In the genomic region with DNA sequence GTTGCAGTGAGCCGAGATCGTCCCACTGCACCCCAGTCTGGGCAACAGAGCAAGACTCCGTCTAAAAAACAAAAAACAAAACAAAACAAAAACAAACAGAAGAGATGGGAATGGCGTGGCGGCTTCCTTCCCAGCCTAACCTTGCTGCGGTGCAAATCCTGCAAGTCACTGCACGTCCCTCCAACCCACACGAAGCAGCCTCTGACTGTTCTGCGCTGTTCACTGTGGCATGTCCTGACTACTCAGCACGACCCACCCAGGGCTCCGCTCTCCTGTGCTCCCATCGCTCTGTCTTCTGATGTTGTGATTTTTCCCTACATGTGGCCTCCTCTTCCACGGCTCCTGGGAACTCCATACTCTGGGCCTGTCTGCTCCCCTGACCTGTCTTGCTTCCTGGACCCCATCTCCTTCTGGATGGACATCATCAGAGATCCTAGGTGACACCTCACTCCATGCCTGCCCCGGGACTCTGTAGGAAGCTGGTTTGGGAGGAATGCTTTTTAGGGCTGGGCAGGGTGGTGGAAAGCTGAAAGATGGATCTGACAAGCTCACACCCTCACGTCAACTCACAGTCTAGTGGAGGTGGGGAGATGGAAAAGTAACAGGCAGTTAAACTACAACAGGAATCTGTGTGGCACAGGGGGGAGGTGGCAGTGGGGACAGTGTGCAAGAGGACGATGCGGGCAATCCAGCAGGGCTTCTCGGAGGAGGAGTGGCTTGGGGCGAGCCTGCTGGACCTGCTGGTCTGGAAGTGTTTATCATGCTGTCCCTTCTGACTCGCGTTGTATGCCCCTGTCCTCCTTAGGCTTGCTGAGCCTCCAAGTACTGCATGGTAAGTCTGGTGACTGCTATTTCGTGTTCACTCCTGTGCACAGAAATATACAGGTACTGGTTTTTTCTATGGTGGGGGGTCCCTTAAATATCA, we compare ENCODE assay signal across 21 cellular contexts. TPM values are rescaled to one million over a fixed set of nuclear protein-coding genes. Genes with fewer than 3 reads are reported as not detected.
DNase-seq lines count a peak whose midpoint lies in the region; ATAC-seq and TF ChIP-seq lines count a peak whose summit lies in the region.
"Had no signal": no experiment of that assay in that cellular context is flagged by ENCODE, and none has a peak within 500 bp of the region (broad histone marks: within the 10 kb centered on the region; RNA-seq: fewer than 3 reads in every experiment).

No MANE protein-coding gene starts in this region.

- no peaks in the 10 kb centered on the region for H3K79me2 ChIP-seq in GM23338 (replicated peaks; ENCODE audit: insufficient read depth)
- no peaks in the 10 kb centered on the region for H3K79me2 ChIP-seq in smooth muscle cell (ENCODE audit: low read depth)

- H3K9me3 Mint-ChIP-seq in GM23338 (peaks cover 4% of the 10 kb centered on the region; the same call in 2 of the 3 replicates), MCF 10A (ENCODE audit: unreplicated experiment) (no peaks in the 10 kb centered on the region)

- H3K27me3 ChIP-seq in GM23338 (ENCODE audit: insufficient read depth), result no peaks in the 10 kb centered on the region
- H3K27me3 ChIP-seq in smooth muscle cell (ENCODE audit: low read depth), result no peaks in the 10 kb centered on the region
- H3K27me3 ChIP-seq in MG63, result no peaks in the 10 kb centered on the region

- BruUV-seq in MCF 10A (replicated peaks; lab: Mats Ljungman, UMichigan), result no TSS peak

- POLR2A ChIA-PET in MCF 10A (lab: Yijun Ruan, JAX), result interaction anchor here (0.6 to 2.6 kb wide), 5 partner anchors 12 to 1067 kb away, joined by 3 to 20 read pairs (median 4); partner anchors contain the start of gene ZSCAN5A

- no peaks in the 10 kb centered on the region for H3K9me3 ChIP-seq in smooth muscle cell (replicated peaks; ENCODE audit: low read depth)
- no peaks in the 10 kb centered on the region for H3K9me3 ChIP-seq in MG63

- no peaks in the 10 kb centered on the region for H3K4me1 Mint-ChIP-seq in GM23338
- H3K4me1 Mint-ChIP-seq in MCF 10A (ENCODE audit: insufficient read depth, unreplicated experiment), result peaks cover 6% of the 10 kb centered on the region

- H3K36me3 Mint-ChIP-seq in GM23338 (ENCODE audit: low read depth), result peaks cover 16% of the 10 kb centered on the region
- peaks cover 30% of the 10 kb centered on the region for H3K36me3 Mint-ChIP-seq in MCF 10A (ENCODE audit: insufficient read depth, unreplicated experiment)

- H3K9ac ChIP-seq in smooth muscle cell (ENCODE audit: low read depth), result no peak overlapping the region

- intact Hi-C loops in MCF 10A (cut with micrococcal nuclease), result no loop called here

- WGBS in smooth muscle cell (ENCODE audit: low lambda C conversion rate), result 90% methylated on average over 22 of the region's 22 CpGs

- H3K4me3 ChIP-seq in GM23338, result no peak overlapping the region
- no peak overlapping the region for H3K4me3 ChIP-seq in smooth muscle cell
- H3K4me3 ChIP-seq in MG63, result no peak overlapping the region
- H3K4me3 ChIP-seq: A549 had no signal

- H3K9me2 ChIP-seq in GM23338 (ENCODE audit: insufficient read depth), result no peaks in the 10 kb centered on the region; the same call in 1 of the 2 replicates

- H4K20me1 ChIP-seq in GM23338 (replicated peaks; ENCODE audit: insufficient read depth) (peaks cover 3% of the 10 kb centered on the region; the same call in 1 of the 2 replicates), smooth muscle cell (ENCODE audit: low read depth) (no peaks in the 10 kb centered on the region)

- H3K27me3 Mint-ChIP-seq in GM23338 (ENCODE audit: insufficient read depth, low read depth, poor library complexity) (peaks cover 10% of the 10 kb centered on the region), MCF 10A (ENCODE audit: insufficient read depth, unreplicated experiment) (no peaks in the 10 kb centered on the region)

- H3K27ac ChIP-seq in GM23338 (ENCODE audit: low read depth) (no peak overlapping the region), smooth muscle cell (ENCODE audit: low read depth) (peak overlapping the region; percentile 44)
- H3K27ac ChIP-seq: A549 had no signal

- no peak overlapping the region for H3K27ac Mint-ChIP-seq in GM23338
- H3K27ac Mint-ChIP-seq in MCF 10A (ENCODE audit: low read depth, unreplicated experiment), result no peak overlapping the region

- TF ChIP-seq CTCF in GM23338 (conservative IDR thresholded peaks at IDR 0.05; ENCODE audit: low read depth in 2 of 2) (no peak), MCF 10A (IDR thresholded peaks at IDR 0.05; ENCODE audit: unreplicated experiment) (no peak), smooth muscle cell (IDR thresholded peaks at IDR 0.05; ENCODE audit: borderline replicate concordance, insufficient read depth, poor library complexity, severe bottlenecking) (no peak)

- ATAC-seq in GM23338, result no peak
- ATAC-seq in esophagus mucosa, result peak; percentile 94
- ATAC-seq: A549, Panc1 had no signal

- H3K4me3 Mint-ChIP-seq in GM23338 (no peak overlapping the region), MCF 10A (ENCODE audit: unreplicated experiment) (peak overlapping the region; percentile 22)

- no peaks in the 10 kb centered on the region for H3K4me1 ChIP-seq in GM23338 (ENCODE audit: insufficient read depth)
- no peaks in the 10 kb centered on the region for H3K4me1 ChIP-seq in smooth muscle cell (ENCODE audit: low read depth)
- H3K4me1 ChIP-seq: A549 had no signal

- H3K36me3 ChIP-seq in GM23338 (ENCODE audit: insufficient read depth), result no peaks in the 10 kb centered on the region
- H3K36me3 ChIP-seq in smooth muscle cell (ENCODE audit: low read depth), result no peaks in the 10 kb centered on the region
- peaks cover 7% of the 10 kb centered on the region for H3K36me3 ChIP-seq in MG63

- H2AFZ ChIP-seq in GM23338 (no peak overlapping the region), smooth muscle cell (ENCODE audit: low read depth) (no peak overlapping the region)

- no peaks in the 10 kb centered on the region for H3F3A ChIP-seq in GM23338 (replicated peaks; ENCODE audit: low read depth)
- no peaks in the 10 kb centered on the region for H3F3A ChIP-seq in smooth muscle cell (ENCODE audit: low read depth)

- CTCF ChIA-PET in MCF 10A (lab: Yijun Ruan, JAX), result interaction anchor here (0.6 to 1.7 kb wide), 5 partner anchors 14 to 1195 kb away, joined by 3 to 15 read pairs (median 3); no protein-coding TSS in a partner anchor

- DNase-seq in GM23338 (ENCODE audit: low spot score) (peak; percentile 5), MCF 10A (ENCODE audit: unreplicated experiment) (peak; percentile 43), smooth muscle cell (lab: John Stamatoyannopoulos, UW; ENCODE audit: unreplicated experiment) (no peak), glomerular visceral epithelial cell (ENCODE audit: extremely low spot score) (no peak), NAMALWA (ENCODE audit: low spot score) (no peak), MG63 (no peak)
- DNase-seq: C1 segment of cervical spinal cord, DMS 273 treated with DMSO at 0.1 percent for 48 hours, GF-D8, GOT3, KG1, NCI-H1092 treated with DMSO at 0.1 percent for 48 hours, NCI-H1694, NCI-H2107, NCI-H2227 treated with DMSO at 0.1 percent for 48 hours, NCI-H524 treated with DMSO at 0.1 percent for 48 hours, Right ventricle myocardium superior had no signal

- no peak overlapping the region for H3K4me2 ChIP-seq in GM23338
- no peak overlapping the region for H3K4me2 ChIP-seq in smooth muscle cell
- H3K4me2 ChIP-seq: A549 had no signal

TF ChIP-seq in GM23338, 12 proteins besides CTCF, POLR2A, EP300 and RAD21:
- TF ChIP-seq CREB1 (CRISPR knock-in tag; IDR thresholded peaks at IDR 0.05; ENCODE audit: low read depth), result no peak
- no peak for TF ChIP-seq ZNF114 (CRISPR knock-in tag; IDR thresholded peaks at IDR 0.05)
- TF ChIP-seq, protein P1, sequence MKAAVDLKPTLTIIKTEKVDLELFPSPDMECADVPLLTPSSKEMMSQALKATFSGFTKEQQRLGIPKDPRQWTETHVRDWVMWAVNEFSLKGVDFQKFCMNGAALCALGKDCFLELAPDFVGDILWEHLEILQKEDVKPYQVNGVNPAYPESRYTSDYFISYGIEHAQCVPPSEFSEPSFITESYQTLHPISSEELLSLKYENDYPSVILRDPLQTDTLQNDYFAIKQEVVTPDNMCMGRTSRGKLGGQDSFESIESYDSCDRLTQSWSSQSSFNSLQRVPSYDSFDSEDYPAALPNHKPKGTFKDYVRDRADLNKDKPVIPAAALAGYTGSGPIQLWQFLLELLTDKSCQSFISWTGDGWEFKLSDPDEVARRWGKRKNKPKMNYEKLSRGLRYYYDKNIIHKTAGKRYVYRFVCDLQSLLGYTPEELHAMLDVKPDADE (IDR thresholded peaks at IDR 0.05), result no peak
- TF ChIP-seq STAT1 (IDR thresholded peaks at IDR 0.05; ENCODE audit: unreplicated experiment), result no peak

RNA-seq across cellular contexts. Expression of gene ZSCAN5A, which starts 18.8 kb away (rescaled TPM):
- 7.5 and 12.5 TPM in 2 replicates for total RNA-seq in GM23338 (2014; rRNA removed; shearing (Covaris generic))
- polyA plus RNA-seq in GM23338 (2016; fragmentation: Nextera tagmentation; extraction: Ambion mirVana) (4.5 and 10.2 TPM in 2 replicates), smooth muscle cell (5.3 and 11.0 TPM in 2 replicates)
- total RNA-seq in MCF 10A (2022) (6.2 and 8.1 TPM in 2 replicates), esophagus mucosa (7.8 TPM), smooth muscle cell (4.7 and 7.4 TPM in 2 replicates)
- total RNA-seq in MG63 (2014; rRNA removed; shearing (Covaris generic); ENCODE audit: low replicate concordance), result 1.7 and 5.7 TPM in 2 replicates

RNA-seq across cellular contexts. Expression of gene EDDM13, which starts 23.2 kb away (rescaled TPM):
- not detected in 2 replicates for total RNA-seq in GM23338 (2014; rRNA removed; shearing (Covaris generic))
- polyA plus RNA-seq in GM23338 (2016; fragmentation: Nextera tagmentation; extraction: Ambion mirVana) (0.68 and 1.5 TPM in 2 replicates), smooth muscle cell (0.58 and 0.80 TPM in 2 replicates)
- total RNA-seq in MCF 10A (2022) (not detected in 2 replicates), esophagus mucosa (1.4 TPM), smooth muscle cell (not detected in 2 replicates)
- not detected in 2 replicates for total RNA-seq in MG63 (2014; rRNA removed; shearing (Covaris generic); ENCODE audit: low replicate concordance)
- total RNA-seq: Daoy, Right ventricle myocardium superior had no signal
- polyA plus RNA-seq: A549 had no signal

Comparison
In these comparisons a context has a peak if more than half of its experiments do, and no peak if none do; other contexts are left out.
1. DNase-seq: peak in GM23338 (single experiment) and MCF 10A (single experiment); none in smooth muscle cell (single experiment), glomerular visceral epithelial cell (single experiment), NAMALWA (single experiment) and MG63 (single experiment).